Comparison of ENCODE assay signal across 8 cellular contexts in genomic region chr7:132575336-132575986, GRCh38. TPM values are rescaled to one million over a fixed set of nuclear protein-coding genes. Genes with fewer than 3 reads are reported as not detected.
DNase-seq lines count a peak whose midpoint lies in the region; ATAC-seq and TF ChIP-seq lines count a peak whose summit lies in the region.

No MANE protein-coding gene starts in this region.

- H3K36me3 Mint-ChIP-seq in activated CD4-positive, alpha-beta memory T cell treated with anti-CD3 and anti-CD28 coated beads, Interleukin-2, amount 10 ng/mL, durations not matched to agents 7 days and 5 days (ENCODE audit: low read depth) = no peaks in the 10 kb centered on the region

- H3K36me3 ChIP-seq in neural cell (ENCODE audit: insufficient read depth, low read length) = no peaks in the 10 kb centered on the region

- H3K27me3 ChIP-seq in neural cell (ENCODE audit: insufficient read depth, low read depth, low read length) = peaks cover 42% of the 10 kb centered on the region

- H3F3A ChIP-seq in neural cell (ENCODE audit: insufficient read depth, low read length, poor library complexity, severe bottlenecking) = no peaks in the 10 kb centered on the region

- no peaks in the 10 kb centered on the region for H4K20me1 ChIP-seq in neural cell (ENCODE audit: insufficient read depth)

- TF ChIP-seq CTCF in AG09319 (IDR thresholded peaks at IDR 0.05; ENCODE audit: low read depth, low read length) (peak; percentile 14; the same call in 1 of the 2 replicates), neural cell (IDR thresholded peaks at IDR 0.05; ENCODE audit: poor library complexity, severe bottlenecking) (peak; percentile 71)

- peaks cover 6% of the 10 kb centered on the region for H3K79me2 ChIP-seq in neural cell (replicated peaks; ENCODE audit: insufficient read depth, low read length)

- H3K9me2 ChIP-seq in neural cell (ENCODE audit: insufficient read depth, low read length) = no peaks in the 10 kb centered on the region

- peak overlapping the region; percentile 51 for H3K27ac ChIP-seq in neural cell (ENCODE audit: low read length)

- peak overlapping the region; percentile 4 for H3K4me3 Mint-ChIP-seq in activated CD4-positive, alpha-beta memory T cell treated with anti-CD3 and anti-CD28 coated beads, Interleukin-2, amount 10 ng/mL, durations not matched to agents 7 days and 5 days

- TF ChIP-seq RAD21 in neural cell (conservative IDR thresholded peaks at IDR 0.05) = peak; percentile 75

- CTCF ChIA-PET in activated CD4-positive, alpha-beta memory T cell treated with anti-CD3 and anti-CD28 coated beads, Interleukin-2, amount 10 ng/mL, durations not matched to agents 7 days and 5 days (lab: Charles Lee) = interaction anchor here (8.5 kb wide), 1 partner anchor 180 kb away, joined by 162 read pairs; no protein-coding TSS in a partner anchor

- H3K9ac ChIP-seq in neural cell (ENCODE audit: low read length) = peak overlapping the region; percentile 76

- H3K4me3 ChIP-seq in neural cell (ENCODE audit: low read length) = peak overlapping the region; percentile 93

- no peak for ATAC-seq in HG03196 (IDR thresholded peaks at IDR 0.05; ENCODE audit: unreplicated experiment)
- ATAC-seq in GM18520 (IDR thresholded peaks at IDR 0.05; ENCODE audit: unreplicated experiment) = no peak
- no peak for ATAC-seq in GM18907 (IDR thresholded peaks at IDR 0.05; ENCODE audit: unreplicated experiment)

- H3K4me1 Mint-ChIP-seq in activated CD4-positive, alpha-beta memory T cell treated with anti-CD3 and anti-CD28 coated beads, Interleukin-2, amount 10 ng/mL, durations not matched to agents 7 days and 5 days = peaks cover 15% of the 10 kb centered on the region

- H3K27me3 Mint-ChIP-seq in activated CD4-positive, alpha-beta memory T cell treated with anti-CD3 and anti-CD28 coated beads, Interleukin-2, amount 10 ng/mL, durations not matched to agents 7 days and 5 days = peaks cover 81% of the 10 kb centered on the region

- POLR2A ChIA-PET in activated CD4-positive, alpha-beta memory T cell treated with anti-CD3 and anti-CD28 coated beads, Interleukin-2, amount 10 ng/mL, durations not matched to agents 7 days and 5 days (lab: Charles Lee) = no interaction called here

- H2AFZ ChIP-seq in neural cell (ENCODE audit: low read depth, low read length) = no peak overlapping the region

- H3K9me3 Mint-ChIP-seq in activated CD4-positive, alpha-beta memory T cell treated with anti-CD3 and anti-CD28 coated beads, Interleukin-2, amount 10 ng/mL, durations not matched to agents 7 days and 5 days = no peaks in the 10 kb centered on the region

- DNase-seq in AG09319 (ENCODE audit: extremely low read depth, low read depth) (peak; percentile 4), HT1080 (ENCODE audit: low read depth) (peak; percentile 63), foreskin melanocyte (peak; percentile 17)
- DNase-seq in activated CD4-positive, alpha-beta memory T cell treated with anti-CD3 and anti-CD28 coated beads, Interleukin-2, amount 10 ng/mL, durations not matched to agents 7 days and 5 days = no peak

- no peak overlapping the region for H3K27ac Mint-ChIP-seq in activated CD4-positive, alpha-beta memory T cell treated with anti-CD3 and anti-CD28 coated beads, Interleukin-2, amount 10 ng/mL, durations not matched to agents 7 days and 5 days

- H3K9me3 ChIP-seq in neural cell (ENCODE audit: low read length) = no peaks in the 10 kb centered on the region

- H3K4me2 ChIP-seq in neural cell (ENCODE audit: low read length) = peak overlapping the region; percentile 71

- no peak for TF ChIP-seq EP300 in neural cell (conservative IDR thresholded peaks at IDR 0.05; ENCODE audit: poor library complexity, severe bottlenecking)

TF ChIP-seq in neural cell, 6 proteins besides CTCF, POLR2A, EP300 and RAD21:
- no peak for TF ChIP-seq REST (IDR thresholded peaks at IDR 0.05; ENCODE audit: borderline replicate concordance)
- TF ChIP-seq EZH2 (IDR thresholded peaks at IDR 0.05; ENCODE audit: borderline replicate concordance, insufficient read depth, low read length, poor library complexity, severe bottlenecking) = no peak
- peak; percentile 47 for TF ChIP-seq POLR2AphosphoS5 (IDR thresholded peaks at IDR 0.05)
- peak; percentile 79 for TF ChIP-seq SMC3 (conservative IDR thresholded peaks at IDR 0.05; ENCODE audit: poor library complexity)
- TF ChIP-seq TAF1 (IDR thresholded peaks at IDR 0.05; ENCODE audit: low read depth) = no peak
- peak; percentile 87 for TF ChIP-seq MXI1 (conservative IDR thresholded peaks at IDR 0.05; ENCODE audit: poor library complexity, severe bottlenecking)

RNA-seq across cellular contexts. Expression of gene PLXNA4, which starts 0.8 kb away (rescaled TPM):
- total RNA-seq in HT1080 (2014; rRNA removed; shearing (Covaris generic)) = 22.2 and 29.2 TPM in 2 replicates
- 9.5 and 12.5 TPM in 2 replicates for polyA plus RNA-seq in HT1080 (2015; cell fraction: cytosol; rRNA removed)
- 17.7 and 20.7 TPM in 2 replicates for polyA plus RNA-seq in HT1080 (2015; cell fraction: nucleus; rRNA removed)
- 1 to 10 TPM; 1.2 to 1.4 TPM for total RNA-seq in activated CD4-positive, alpha-beta memory T cell treated with anti-CD3 and anti-CD28 coated beads, Interleukin-2, amount 10 ng/mL, durations not matched to agents 7 days and 5 days
- polyA plus RNA-seq in neural cell = 7.2 and 10.3 TPM in 2 replicates
- 47.0 and 66.1 TPM in 2 replicates for polyA minus RNA-seq in neural cell
